Comparison of ENCODE assay signal across 13 cellular contexts in genomic region chr2:65638438-65638837, GRCh38.
DNase-seq lines count a peak whose midpoint lies in the region; ATAC-seq and TF ChIP-seq lines count a peak whose summit lies in the region.
"Had no signal": no experiment of that assay in that cellular context is flagged by ENCODE, and none has a peak within 500 bp of the region (broad histone marks: within the 10 kb centered on the region; RNA-seq: fewer than 3 reads in every experiment).

No MANE protein-coding gene starts in this region.

- no peak for TF ChIP-seq POLR2A in NB4 (IDR thresholded peaks at IDR 0.05; ENCODE audit: extremely low read depth, insufficient read length)

- in situ Hi-C loops in KBM-7 (cut with MboI; ENCODE audit: low pct_unique_long_range_greater_than_20kb, low sequenced_read_pairs), result no loop called here

- H3K4me3 Mint-ChIP-seq in activated T-helper 17 cell treated with anti-CD3 and anti-CD28 coated beads, Interleukin-2, amount 50 U/mL, for 72 hours, result no peak overlapping the region

- TF ChIP-seq CTCF in NB4 (IDR thresholded peaks at IDR 0.05; ENCODE audit: low read depth, low read length) (peak; percentile 49), choroid plexus epithelial cell (conservative IDR thresholded peaks at IDR 0.05; ENCODE audit: low read depth, low read length) (peak; percentile 10), retinal pigment epithelial cell (conservative IDR thresholded peaks at IDR 0.05; ENCODE audit: low read depth, low read length) (peak; percentile 13)

- no peak overlapping the region for H3K27ac Mint-ChIP-seq in activated T-helper 17 cell treated with anti-CD3 and anti-CD28 coated beads, Interleukin-2, amount 50 U/mL, for 72 hours

- peaks cover 18% of the 10 kb centered on the region for H3K27me3 Mint-ChIP-seq in activated T-helper 17 cell treated with anti-CD3 and anti-CD28 coated beads, Interleukin-2, amount 50 U/mL, for 72 hours

- no peaks in the 10 kb centered on the region for H3K9me3 Mint-ChIP-seq in activated T-helper 17 cell treated with anti-CD3 and anti-CD28 coated beads, Interleukin-2, amount 50 U/mL, for 72 hours

- no peaks in the 10 kb centered on the region for H3K36me3 Mint-ChIP-seq in activated T-helper 17 cell treated with anti-CD3 and anti-CD28 coated beads, Interleukin-2, amount 50 U/mL, for 72 hours (ENCODE audit: low read depth)

- H3K4me3 ChIP-seq in NB4 (ENCODE audit: low read depth, low read length), result no peak overlapping the region
- H3K4me3 ChIP-seq in choroid plexus epithelial cell (ENCODE audit: low read depth, low read length), result no peak overlapping the region
- no peak overlapping the region for H3K4me3 ChIP-seq in retinal pigment epithelial cell (ENCODE audit: low read length)
- H3K4me3 ChIP-seq: heart right ventricle, lower lobe of right lung, tibial artery had no signal

- H3K4me1 Mint-ChIP-seq in activated T-helper 17 cell treated with anti-CD3 and anti-CD28 coated beads, Interleukin-2, amount 50 U/mL, for 72 hours, result no peaks in the 10 kb centered on the region

- DNase-seq in DMS53 (lab: John Stamatoyannopoulos, UW) (peak; percentile 36), DMS53 treated with DMSO at 0.1 percent for 48 hours (lab: John Stamatoyannopoulos, UW; ENCODE audit: unreplicated experiment) (no peak), NB4 (ENCODE audit: low read depth) (peak; percentile 70), choroid plexus epithelial cell (ENCODE audit: low read depth) (no peak), retinal pigment epithelial cell (ENCODE audit: low read depth) (no peak), KBM-7 (no peak)
- DNase-seq: activated CD4-positive, CD25-positive, alpha-beta regulatory T cell; amniotic stem cell; heart right ventricle; lower lobe of right lung; tibial artery had no signal

- ATAC-seq in activated T-helper 17 cell treated with anti-CD3 and anti-CD28 coated beads, Interleukin-2, amount 50 U/mL, for 72 hours (replicated peaks), result no peak
- ATAC-seq in HG03139 (IDR thresholded peaks at IDR 0.05; ENCODE audit: unreplicated experiment), result no peak
- ATAC-seq: heart right ventricle had no signal

Comparison
In these comparisons a context has a peak if more than half of its experiments do, and no peak if none do; other contexts are left out.
1. DNase-seq: peak in DMS53 (single experiment) and NB4 (single experiment); none in DMS53 treated with DMSO at 0.1 percent for 48 hours (single experiment), choroid plexus epithelial cell (single experiment), retinal pigment epithelial cell (single experiment) and KBM-7 (single experiment).
2. Peak in every context shown above with its lines, with median percentiles within 50 percentile points of each other: CTCF ChIP-seq.